ENCODE assay signal across 14 cellular contexts in genomic region chr19:15445807-15446376, GRCh38. TPM values are rescaled to one million over a fixed set of nuclear protein-coding genes. Genes with fewer than 3 reads are reported as not detected.
"Had no signal": no experiment of that assay in that cellular context is flagged by ENCODE, and none has a peak within 500 bp of the region (broad histone marks: within the 10 kb centered on the region; RNA-seq: fewer than 3 reads in every experiment).

No MANE protein-coding gene starts in this region.

- ATAC-seq: naive thymus-derived CD8-positive, alpha-beta T cell; stimulated activated memory B cell treated with anti-CD40 and anti-IgM and Interleukin-4, amounts not matched to agents 10 μg/mL and 1 μg/mL and 100 μg/mL, for 72 hours had no signal

- H3K4me3 ChIP-seq: lung had no signal

- DNase-seq: activated CD4-positive, alpha-beta T cell treated with anti-CD3 and anti-CD28 coated beads, Interleukin-2, amount 50 U/mL, for 48 hours; activated CD4-positive, CD25-positive, alpha-beta regulatory T cell treated with anti-CD3 and anti-CD28 coated beads, Interleukin-2, amount 50 U/mL, for 72 hours; activated gamma-delta T cell treated with Interleukin-2 at 50 U/mL for 16 hours; activated T-cell treated with anti-CD3 and anti-CD28 coated beads, Interleukin-2, amount 50 U/mL, for 48 hours; foreskin melanocyte; naive thymus-derived CD8-positive, alpha-beta T cell; small intestine had no signal

- FAIRE-seq: astrocyte, keratinocyte, small intestine had no signal

RNA-seq across cellular contexts. Expression of gene RASAL3, which starts 18.5 kb away (rescaled TPM):
- total RNA-seq: SK-MEL-5 had no signal
- polyA plus RNA-seq: keratinocyte had no signal

RNA-seq across cellular contexts. Expression of gene PGLYRP2, which starts 33.4 kb away (rescaled TPM):
- total RNA-seq: astrocyte, lung, omental fat pad, SK-MEL-5, subcutaneous adipose tissue had no signal
- polyA plus RNA-seq: keratinocyte had no signal
